ENCODE assay signal across 18 cellular contexts in the genomic region with DNA sequence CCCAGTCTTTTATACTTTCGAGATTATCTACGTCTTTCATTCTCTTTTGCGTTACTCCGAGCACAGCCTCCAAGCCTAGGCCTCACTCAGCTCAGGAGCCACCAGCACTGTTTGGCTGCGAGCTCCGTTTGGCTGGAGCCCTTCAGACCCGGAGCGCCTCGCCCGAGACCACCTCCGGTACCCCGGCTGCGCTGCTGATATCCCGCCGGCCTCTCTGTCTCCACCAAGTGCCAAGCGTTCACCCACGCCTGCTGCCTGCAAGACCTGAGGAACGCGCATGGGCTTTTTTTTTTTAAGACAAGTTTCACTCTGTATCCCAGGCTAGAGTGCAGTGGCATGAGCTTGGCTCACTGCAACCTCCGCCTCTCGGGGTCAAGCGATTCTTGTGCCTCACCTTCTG. TPM values are rescaled to one million over a fixed set of nuclear protein-coding genes. Genes with fewer than 3 reads are reported as not detected.
DNase-seq lines count a peak whose midpoint lies in the region; ATAC-seq lines count a peak whose summit lies in the region.
"Had no signal": no experiment of that assay in that cellular context is flagged by ENCODE, and none has a peak within 500 bp of the region (broad histone marks: within the 10 kb centered on the region; RNA-seq: fewer than 3 reads in every experiment).

No MANE protein-coding gene starts in this region.

- no peaks in the 10 kb centered on the region for H3K27me3 Mint-ChIP-seq in activated CD4-positive, alpha-beta T cell treated with anti-CD3 and anti-CD28 coated beads, Interleukin-2, amount 10 ng/mL, durations not matched to agents 24 days and 14 days
- H3K27me3 Mint-ChIP-seq in naive thymus-derived CD8-positive, alpha-beta T cell, result no peaks in the 10 kb centered on the region
- H3K27me3 Mint-ChIP-seq: B cell; CD4-positive, alpha-beta T cell had no signal

- H3K4me1 ChIP-seq in adipocyte (ENCODE audit: control insufficient read depth, insufficient read depth, low read length), result no peaks in the 10 kb centered on the region
- no peaks in the 10 kb centered on the region for H3K4me1 ChIP-seq in muscle layer of duodenum (ENCODE audit: control insufficient read depth in 1 of 2, insufficient read depth in 2 of 2, low read length in 2 of 2)
- H3K4me1 ChIP-seq: A549; BLaER1 treated with 17β-estradiol and CSF1 and Interleukin-3, amounts not matched to agents 10 nM and 100 nM; Caco-2 had no signal

- peaks cover 95% of the 10 kb centered on the region for H3K9me3 ChIP-seq in adipocyte (ENCODE audit: control insufficient read depth, low read length)
- H3K9me3 ChIP-seq in muscle layer of duodenum (ENCODE audit: control insufficient read depth in 1 of 2, low read length in 2 of 2), result peaks cover 46 to 88% of the 10 kb centered on the region in 2 donors

- intact Hi-C loops in activated CD4-positive, alpha-beta T cell treated with anti-CD3 and anti-CD28 coated beads, Interleukin-2, amount 10 ng/mL, durations not matched to agents 24 days and 14 days (cut with micrococcal nuclease), result no loop called here

- POLR2A ChIA-PET in naive thymus-derived CD8-positive, alpha-beta T cell (lab: Charles Lee), result interaction anchor here (0.6 kb wide), 1 partner anchor 22 kb away, joined by 4 read pairs; no protein-coding TSS in a partner anchor

- H3K4me1 Mint-ChIP-seq in activated CD4-positive, alpha-beta T cell treated with anti-CD3 and anti-CD28 coated beads, Interleukin-2, amount 10 ng/mL, durations not matched to agents 24 days and 14 days, result no peaks in the 10 kb centered on the region
- H3K4me1 Mint-ChIP-seq in naive thymus-derived CD8-positive, alpha-beta T cell, result no peaks in the 10 kb centered on the region
- H3K4me1 Mint-ChIP-seq: B cell had no signal

- H3K9me3 Mint-ChIP-seq in activated CD4-positive, alpha-beta T cell treated with anti-CD3 and anti-CD28 coated beads, Interleukin-2, amount 10 ng/mL, durations not matched to agents 24 days and 14 days, result peaks cover 13% of the 10 kb centered on the region
- H3K9me3 Mint-ChIP-seq in naive thymus-derived CD8-positive, alpha-beta T cell, result peaks cover 10 to 98% (median 47%) of the 10 kb centered on the region in 9 donors

- no peak for ATAC-seq in naive thymus-derived CD8-positive, alpha-beta T cell
- ATAC-seq: A549; CD8-positive, alpha-beta T cell had no signal

- peak; percentile 34 for DNase-seq in activated CD4-positive, alpha-beta T cell treated with anti-CD3 and anti-CD28 coated beads, Interleukin-2, amount 10 ng/mL, durations not matched to agents 24 days and 14 days
- DNase-seq in activated CD4-positive, alpha-beta T cell treated with anti-CD3 and anti-CD28 coated beads, Interleukin-2, amount 50 U/mL, for 48 hours, result no peak
- DNase-seq in adipocyte (ENCODE audit: low read depth) (no peak), H4 (ENCODE audit: low spot score) (no peak)
- no peak for DNase-seq in naive thymus-derived CD8-positive, alpha-beta T cell
- DNase-seq: AML-193; Caco-2; Calu3; CD4-positive, alpha-beta T cell; CD8-positive, alpha-beta T cell; DMS79 treated with DMSO at 0.1 percent for 48 hours; GF-D8 had no signal

- H3K4me3 ChIP-seq in adipocyte (ENCODE audit: low read length) (peak overlapping the region; percentile 54), muscle layer of duodenum (ENCODE audit: low read depth in 1 of 2, low read length in 2 of 2) (peak overlapping the region; percentile 12 to 59)
- H3K4me3 ChIP-seq: A549 had no signal

- no peak overlapping the region for H3K4me3 Mint-ChIP-seq in activated CD4-positive, alpha-beta T cell treated with anti-CD3 and anti-CD28 coated beads, Interleukin-2, amount 10 ng/mL, durations not matched to agents 24 days and 14 days
- no peak overlapping the region for H3K4me3 Mint-ChIP-seq in naive thymus-derived CD8-positive, alpha-beta T cell
- H3K4me3 Mint-ChIP-seq: B cell; CD4-positive, alpha-beta T cell; CD8-positive, alpha-beta T cell had no signal

- H3K36me3 ChIP-seq in adipocyte (ENCODE audit: control insufficient read depth, insufficient read depth, low read length, severe bottlenecking) (peaks cover 62% of the 10 kb centered on the region), muscle layer of duodenum (ENCODE audit: control insufficient read depth in 1 of 2, insufficient read depth in 2 of 2, low read length in 2 of 2) (peaks cover 0 to 79% of the 10 kb centered on the region in 2 donors)

- H3K27me3 ChIP-seq in adipocyte (replicated peaks; ENCODE audit: control insufficient read depth, insufficient read depth, low read length) (no peaks in the 10 kb centered on the region), muscle layer of duodenum (ENCODE audit: low read depth, low read length) (no peaks in the 10 kb centered on the region)
- H3K27me3 ChIP-seq: BLaER1 treated with 17β-estradiol and CSF1 and Interleukin-3, amounts not matched to agents 10 nM and 100 nM had no signal

- no peak overlapping the region for H3K27ac Mint-ChIP-seq in activated CD4-positive, alpha-beta T cell treated with anti-CD3 and anti-CD28 coated beads, Interleukin-2, amount 10 ng/mL, durations not matched to agents 24 days and 14 days
- no peak overlapping the region for H3K27ac Mint-ChIP-seq in naive thymus-derived CD8-positive, alpha-beta T cell
- H3K27ac Mint-ChIP-seq: B cell; CD4-positive, alpha-beta T cell; CD8-positive, alpha-beta T cell had no signal

- H3K9ac ChIP-seq in adipocyte (ENCODE audit: low read length), result no peak overlapping the region
- H3K9ac ChIP-seq: BLaER1 treated with 17β-estradiol and CSF1 and Interleukin-3, amounts not matched to agents 10 nM and 100 nM had no signal

- peaks cover 7% of the 10 kb centered on the region for H3K36me3 Mint-ChIP-seq in activated CD4-positive, alpha-beta T cell treated with anti-CD3 and anti-CD28 coated beads, Interleukin-2, amount 10 ng/mL, durations not matched to agents 24 days and 14 days (ENCODE audit: low read depth)
- H3K36me3 Mint-ChIP-seq in naive thymus-derived CD8-positive, alpha-beta T cell, result peaks cover 32 to 75% (median 55%) of the 10 kb centered on the region in 3 donors

- no peak overlapping the region for H3K27ac ChIP-seq in muscle layer of duodenum (ENCODE audit: low read length)
- H3K27ac ChIP-seq: 22Rv1; A549; BLaER1 treated with 17β-estradiol and CSF1 and Interleukin-3, amounts not matched to agents 10 nM and 100 nM; C4-2B had no signal

RNA-seq across cellular contexts. Expression of a gene that starts 14.1 kb away (rescaled TPM):
- 0.09 TPM in 1 of 2 replicates, not detected in the other for total RNA-seq in activated CD4-positive, alpha-beta T cell treated with anti-CD3 and anti-CD28 coated beads, Interleukin-2, amount 10 ng/mL, durations not matched to agents 24 days and 14 days
- total RNA-seq in H4 (2014; rRNA removed; shearing (Covaris generic)), result 1.0 and 4.4 TPM in 2 replicates
- 1 to 10 TPM; 3.5 to 4.6 TPM for total RNA-seq in naive thymus-derived CD8-positive, alpha-beta T cell
- polyA plus RNA-seq in naive thymus-derived CD8-positive, alpha-beta T cell, result under 1 TPM; 0.28 to 0.73 (median 0.49) TPM

RNA-seq across cellular contexts. Expression of a gene that starts 24.7 kb away (rescaled TPM):
- total RNA-seq in activated CD4-positive, alpha-beta T cell treated with anti-CD3 and anti-CD28 coated beads, Interleukin-2, amount 10 ng/mL, durations not matched to agents 24 days and 14 days, result 8.2 and 9.5 TPM in 2 replicates
- total RNA-seq in H4 (2014; rRNA removed; shearing (Covaris generic)), result 6.8 and 15.9 TPM in 2 replicates
- total RNA-seq in naive thymus-derived CD8-positive, alpha-beta T cell, result 10 to 100 TPM; 65.4 to 66.0 TPM
- polyA plus RNA-seq in naive thymus-derived CD8-positive, alpha-beta T cell, result 10 to 100 TPM; 37.2 to 55.4 (median 45.1) TPM

RNA-seq across cellular contexts. Expression of a gene that starts 39.0 kb away (rescaled TPM):
- 4.4 and 4.5 TPM in 2 replicates for total RNA-seq in activated CD4-positive, alpha-beta T cell treated with anti-CD3 and anti-CD28 coated beads, Interleukin-2, amount 10 ng/mL, durations not matched to agents 24 days and 14 days
- total RNA-seq in H4 (2014; rRNA removed; shearing (Covaris generic)), result 8.9 and 21.8 TPM in 2 replicates
- total RNA-seq in naive thymus-derived CD8-positive, alpha-beta T cell, result 10 to 100 TPM; 20.6 to 23.1 TPM
- 10 to 100 TPM in 1 of 3 donors, 1 to 10 TPM in 2; 6.9 to 30.0 (median 8.8) TPM for polyA plus RNA-seq in naive thymus-derived CD8-positive, alpha-beta T cell
